8 cellular contexts compared by ENCODE assay signal in genomic region chr19:4064551-4065260, GRCh38. TPM values are rescaled to one million over a fixed set of nuclear protein-coding genes. Genes with fewer than 3 reads are reported as not detected.
DNase-seq lines count a peak whose midpoint lies in the region; ATAC-seq and TF ChIP-seq lines count a peak whose summit lies in the region.

No MANE protein-coding gene starts in this region.

- H3K36me3 Mint-ChIP-seq in IgD-negative memory B cell (peaks cover 3% of the 10 kb centered on the region), nephron (ENCODE audit: low read depth) (no peaks in the 10 kb centered on the region)
- H3K36me3 Mint-ChIP-seq in activated T-helper 1 cell treated with anti-CD3 and anti-CD28 coated beads, Interleukin-12 subunit alpha, Interleukin-12 subunit beta, Interleukin-2, Interleukin-4 antibody, amounts not matched to agents 30 ng/mL and 10 ng/mL and 1 ng/mL, durations not matched to agents 14 hours and 24 hours and 36 hours (ENCODE audit: low read depth): peaks cover 4% of the 10 kb centered on the region

- H3K9me3 Mint-ChIP-seq in IgD-negative memory B cell (no peaks in the 10 kb centered on the region), nephron (no peaks in the 10 kb centered on the region)
- no peaks in the 10 kb centered on the region for H3K9me3 Mint-ChIP-seq in activated T-helper 1 cell treated with anti-CD3 and anti-CD28 coated beads, Interleukin-12 subunit alpha, Interleukin-12 subunit beta, Interleukin-2, Interleukin-4 antibody, amounts not matched to agents 30 ng/mL and 10 ng/mL and 1 ng/mL, durations not matched to agents 14 hours and 24 hours and 36 hours

- intact Hi-C loops in activated T-helper 1 cell treated with anti-CD3 and anti-CD28 coated beads, Interleukin-12 subunit alpha, Interleukin-12 subunit beta, Interleukin-2, Interleukin-4 antibody, amounts not matched to agents 30 ng/mL and 10 ng/mL and 1 ng/mL, durations not matched to agents 14 hours and 24 hours and 36 hours (cut with micrococcal nuclease): loop anchor here (5.0 kb wide), 2 partner anchors 338 to 408 kb away; partner anchors contain the start of genes CHAF1A, HDGFL2 and SH3GL1

- H3K4me1 Mint-ChIP-seq in IgD-negative memory B cell: peaks cover 15 to 26% (median 16%) of the 10 kb centered on the region in 3 donors
- H3K4me1 Mint-ChIP-seq in activated T-helper 1 cell treated with anti-CD3 and anti-CD28 coated beads, Interleukin-12 subunit alpha, Interleukin-12 subunit beta, Interleukin-2, Interleukin-4 antibody, amounts not matched to agents 30 ng/mL and 10 ng/mL and 1 ng/mL, durations not matched to agents 14 hours and 24 hours and 36 hours (ENCODE audit: low read depth): peaks cover 15% of the 10 kb centered on the region
- peaks cover 5% of the 10 kb centered on the region for H3K4me1 Mint-ChIP-seq in nephron

- H3K27ac Mint-ChIP-seq in IgD-negative memory B cell (peak overlapping the region in 2 of 3 donors; percentile 10 to 99), nephron (no peak overlapping the region)
- H3K27ac Mint-ChIP-seq in activated T-helper 1 cell treated with anti-CD3 and anti-CD28 coated beads, Interleukin-12 subunit alpha, Interleukin-12 subunit beta, Interleukin-2, Interleukin-4 antibody, amounts not matched to agents 30 ng/mL and 10 ng/mL and 1 ng/mL, durations not matched to agents 14 hours and 24 hours and 36 hours: no peak overlapping the region

- H3K4me3 Mint-ChIP-seq in IgD-negative memory B cell: peak overlapping the region; percentile 84 to 98 (median 94)
- H3K4me3 Mint-ChIP-seq in activated T-helper 1 cell treated with anti-CD3 and anti-CD28 coated beads, Interleukin-12 subunit alpha, Interleukin-12 subunit beta, Interleukin-2, Interleukin-4 antibody, amounts not matched to agents 30 ng/mL and 10 ng/mL and 1 ng/mL, durations not matched to agents 14 hours and 24 hours and 36 hours: peak overlapping the region; percentile 87
- peak overlapping the region; percentile 84 to 91 (median 89) for H3K4me3 Mint-ChIP-seq in nephron

- peak; percentile 41 for DNase-seq in NCI-H2227 (lab: John Stamatoyannopoulos, UW; ENCODE audit: unreplicated experiment)
- DNase-seq in NCI-H2227 treated with DMSO at 0.1 percent for 48 hours (lab: John Stamatoyannopoulos, UW): no peak
- no peak for DNase-seq in activated T-helper 1 cell treated with anti-CD3 and anti-CD28 coated beads, Interleukin-12 subunit alpha, Interleukin-12 subunit beta, Interleukin-2, Interleukin-4 antibody, amounts not matched to agents 30 ng/mL and 10 ng/mL and 1 ng/mL, durations not matched to agents 14 hours and 24 hours and 36 hours (ENCODE audit: low spot score)
- DNase-seq in fibroblast of villous mesenchyme (ENCODE audit: low read depth): no peak
- no peak for DNase-seq in AG08396 (ENCODE audit: low spot score)

- H3K4me3 ChIP-seq in fibroblast of villous mesenchyme (ENCODE audit: low read depth, low read length): peak overlapping the region; percentile 70

- H3K27me3 Mint-ChIP-seq in IgD-negative memory B cell: no peaks in the 10 kb centered on the region
- H3K27me3 Mint-ChIP-seq in activated T-helper 1 cell treated with anti-CD3 and anti-CD28 coated beads, Interleukin-12 subunit alpha, Interleukin-12 subunit beta, Interleukin-2, Interleukin-4 antibody, amounts not matched to agents 30 ng/mL and 10 ng/mL and 1 ng/mL, durations not matched to agents 14 hours and 24 hours and 36 hours (ENCODE audit: insufficient read depth): no peaks in the 10 kb centered on the region
- peaks cover 11% of the 10 kb centered on the region for H3K27me3 Mint-ChIP-seq in nephron (ENCODE audit: low read depth)

- TF ChIP-seq CTCF in fibroblast of villous mesenchyme (IDR thresholded peaks at IDR 0.05; ENCODE audit: insufficient read depth, low read depth, low read length) (no peak), nephron (IDR thresholded peaks at IDR 0.05; ENCODE audit: unreplicated experiment in 3 of 3) (no peak)

- ATAC-seq in GM18867 (IDR thresholded peaks at IDR 0.05; ENCODE audit: unreplicated experiment): no peak

RNA-seq across cellular contexts. Expression of gene ZBTB7A, which starts 2.0 kb away (rescaled TPM):
- polyA plus RNA-seq in IgD-negative memory B cell: 75.7 TPM
- 37.1 and 41.3 TPM in 2 replicates for total RNA-seq in activated T-helper 1 cell treated with anti-CD3 and anti-CD28 coated beads, Interleukin-12 subunit alpha, Interleukin-12 subunit beta, Interleukin-2, Interleukin-4 antibody, amounts not matched to agents 30 ng/mL and 10 ng/mL and 1 ng/mL, durations not matched to agents 14 hours and 24 hours and 36 hours
- total RNA-seq in fibroblast of villous mesenchyme: 30.9 and 31.5 TPM in 2 replicates

RNA-seq across cellular contexts. Expression of gene PIAS4, which starts 57.2 kb away (rescaled TPM):
- polyA plus RNA-seq in IgD-negative memory B cell: 8.9 TPM
- total RNA-seq in activated T-helper 1 cell treated with anti-CD3 and anti-CD28 coated beads, Interleukin-12 subunit alpha, Interleukin-12 subunit beta, Interleukin-2, Interleukin-4 antibody, amounts not matched to agents 30 ng/mL and 10 ng/mL and 1 ng/mL, durations not matched to agents 14 hours and 24 hours and 36 hours: 37.6 and 41.0 TPM in 2 replicates
- total RNA-seq in fibroblast of villous mesenchyme: 17.3 and 26.7 TPM in 2 replicates

RNA-seq across cellular contexts. Expression of gene MAP2K2, which starts 59.2 kb away (rescaled TPM):
- polyA plus RNA-seq in IgD-negative memory B cell: 69.1 TPM
- total RNA-seq in activated T-helper 1 cell treated with anti-CD3 and anti-CD28 coated beads, Interleukin-12 subunit alpha, Interleukin-12 subunit beta, Interleukin-2, Interleukin-4 antibody, amounts not matched to agents 30 ng/mL and 10 ng/mL and 1 ng/mL, durations not matched to agents 14 hours and 24 hours and 36 hours: 131 and 135 TPM in 2 replicates
- 137 and 180 TPM in 2 replicates for total RNA-seq in fibroblast of villous mesenchyme

Comparison
In these comparisons a context has a peak if more than half of its experiments do, and no peak if none do; other contexts are left out.
1. H3K27ac Mint-ChIP-seq: peak in IgD-negative memory B cell (2 of 3); none in activated T-helper 1 cell treated with anti-CD3 and anti-CD28 coated beads, Interleukin-12 subunit alpha, Interleukin-12 subunit beta, Interleukin-2, Interleukin-4 antibody, amounts not matched to agents 30 ng/mL and 10 ng/mL and 1 ng/mL, durations not matched to agents 14 hours and 24 hours and 36 hours (single experiment) and nephron (0 of 3).
2. Peak in every context shown above with its lines, with median percentiles within 50 percentile points of each other: H3K4me3 Mint-ChIP-seq.